ENCODE assay signal across 12 cellular contexts in genomic region chr7:73436031-73436929, GRCh38. TPM values are rescaled to one million over a fixed set of nuclear protein-coding genes. Genes with fewer than 3 reads are reported as not detected.
A peak's percentile ranks its signal among the peaks of the same experiment; 100 is the strongest.
DNase-seq lines count a peak whose midpoint lies in the region; ATAC-seq and TF ChIP-seq lines count a peak whose summit lies in the region.
"Had no signal": no experiment of that assay in that cellular context is flagged by ENCODE, and none has a peak within 500 bp of the region (broad histone marks: within the 10 kb centered on the region; RNA-seq: fewer than 3 reads in every experiment).

No MANE protein-coding gene starts in this region.

- no peak overlapping the region for H2AFZ ChIP-seq in GM23248

- H3K9me3 ChIP-seq in A673 (ENCODE audit: low read depth, low read length, poor library complexity, severe bottlenecking), result no peaks in the 10 kb centered on the region
- no peaks in the 10 kb centered on the region for H3K9me3 ChIP-seq in GM23248 (ENCODE audit: low read depth)
- H3K9me3 ChIP-seq in RWPE2 (ENCODE audit: severe bottlenecking), result no peaks in the 10 kb centered on the region
- H3K9me3 ChIP-seq in naive thymus-derived CD4-positive, alpha-beta T cell (ENCODE audit: control insufficient read depth in 2 of 3, low read length in 3 of 3), result no peaks in the 10 kb centered on the region

- H3K9ac ChIP-seq in GM23248, result no peak overlapping the region

- intact Hi-C loops in A673 (cut with micrococcal nuclease; ENCODE audit: unreplicated experiment), result no loop called here
- intact Hi-C loops in naive thymus-derived CD4-positive, alpha-beta T cell (cut with micrococcal nuclease), result loop anchor here in 1 of 2 donors (10.0 kb wide), 1 partner anchor 279 kb away; the partner anchor contains the start of gene STX1A

- BruUV-seq in A673 (replicated peaks; lab: Mats Ljungman, UMichigan), result no TSS peak

- H3K4me3 ChIP-seq in A673 (ENCODE audit: low read depth, low read length, poor library complexity, severe bottlenecking), result no peak overlapping the region
- H3K4me3 ChIP-seq in GM23248, result no peak overlapping the region
- H3K4me3 ChIP-seq in RWPE2 (ENCODE audit: severe bottlenecking), result no peak overlapping the region
- H3K4me3 ChIP-seq in naive thymus-derived CD4-positive, alpha-beta T cell (ENCODE audit: low read length), result no peak overlapping the region
- H3K4me3 ChIP-seq: upper lobe of left lung had no signal

- WGBS in GM23248 (ENCODE audit: low coverage in 1 of 2, low lambda C conversion rate in 2 of 2, missing lambda C conversion rate in 2 of 2), 2 experiments, result 29 to 32% methylated on average over 18 to 20 of the region's 20 CpGs

- H3K79me2 ChIP-seq in GM23248 (ENCODE audit: insufficient read depth), result no peaks in the 10 kb centered on the region

- H3K27ac ChIP-seq in A673 (ENCODE audit: low read depth, low read length, poor library complexity, severe bottlenecking), result no peak overlapping the region
- no peak overlapping the region for H3K27ac ChIP-seq in GM23248
- H3K27ac ChIP-seq in RWPE2 (ENCODE audit: poor library complexity, severe bottlenecking), result no peak overlapping the region
- H3K27ac ChIP-seq in naive thymus-derived CD4-positive, alpha-beta T cell (ENCODE audit: low read depth, low read length), result no peak overlapping the region
- H3K27ac ChIP-seq: upper lobe of left lung had no signal

- no peaks in the 10 kb centered on the region for H3K9me2 ChIP-seq in GM23248 (ENCODE audit: insufficient read depth)

- H3K27me3 ChIP-seq in A673 (replicated peaks; ENCODE audit: insufficient read depth, low read depth, low read length, poor library complexity), result no peaks in the 10 kb centered on the region
- H3K27me3 ChIP-seq in GM23248 (replicated peaks; ENCODE audit: insufficient read depth), result no peaks in the 10 kb centered on the region
- H3K27me3 ChIP-seq in RWPE2 (ENCODE audit: insufficient read depth, poor library complexity, severe bottlenecking), result no peaks in the 10 kb centered on the region
- H3K27me3 ChIP-seq in naive thymus-derived CD4-positive, alpha-beta T cell (ENCODE audit: control insufficient read depth in 2 of 2, insufficient read depth in 2 of 2, low read length in 2 of 2), result no peaks in the 10 kb centered on the region

- peak overlapping the region in 1 of 10 donors; percentile 51 for H3K4me3 Mint-ChIP-seq in naive thymus-derived CD4-positive, alpha-beta T cell
- H3K4me3 Mint-ChIP-seq: HFFc6 had no signal

- TF ChIP-seq CTCF in A673 (conservative IDR thresholded peaks at IDR 0.05; ENCODE audit: low read depth, low read length), result no peak
- TF ChIP-seq CTCF in RWPE2 (IDR thresholded peaks at IDR 0.05; ENCODE audit: poor library complexity, severe bottlenecking), result peak; percentile 17

- H3K4me1 ChIP-seq in A673 (ENCODE audit: insufficient read depth, low read length, poor library complexity, severe bottlenecking) (peaks cover 8% of the 10 kb centered on the region), GM23248 (ENCODE audit: insufficient read depth) (no peaks in the 10 kb centered on the region), RWPE2 (ENCODE audit: insufficient read depth, poor library complexity, severe bottlenecking) (no peaks in the 10 kb centered on the region)
- no peaks in the 10 kb centered on the region for H3K4me1 ChIP-seq in naive thymus-derived CD4-positive, alpha-beta T cell (ENCODE audit: control insufficient read depth in 2 of 2, insufficient read depth in 2 of 2, low read length in 2 of 2)

- H3K4me2 ChIP-seq in GM23248 (ENCODE audit: unreplicated experiment), result no peak overlapping the region

- CTCF ChIA-PET in A673 (lab: Charles Lee), result interaction anchor here (1.2 kb wide), 1 partner anchor 113 kb away, joined by 3 read pairs; no protein-coding TSS in a partner anchor
- CTCF ChIA-PET in naive thymus-derived CD4-positive, alpha-beta T cell (lab: Charles Lee), result no interaction called here

- POLR2A ChIA-PET in A673 (lab: Charles Lee; ENCODE audit: low non-redundant PET), result no interaction called here
- POLR2A ChIA-PET in naive thymus-derived CD4-positive, alpha-beta T cell (lab: Charles Lee), result no interaction called here

- in situ Hi-C loops in GM23248 (cut with MboI), result no loop called here

- H3K9me3 Mint-ChIP-seq in naive thymus-derived CD4-positive, alpha-beta T cell, result peaks cover 0 to 5% (median 0%) of the 10 kb centered on the region in 11 donors

- peaks cover 0 to 14% (median 6%) of the 10 kb centered on the region in 7 donors for H3K4me1 Mint-ChIP-seq in naive thymus-derived CD4-positive, alpha-beta T cell

- peak; percentile 52 for DNase-seq in A673 (ENCODE audit: low spot score)
- peak; percentile 32 for DNase-seq in GM23248
- DNase-seq in RWPE2 (ENCODE audit: low spot score), result no peak
- DNase-seq in myocyte (ENCODE audit: low read depth), result peak; percentile 81
- DNase-seq in naive thymus-derived CD4-positive, alpha-beta T cell, result no peak
- no peak for DNase-seq in DMS153 treated with DMSO at 0.1 percent for 48 hours (lab: John Stamatoyannopoulos, UW; ENCODE audit: unreplicated experiment)
- DNase-seq: HFFc6, left ventricle myocardium superior, T1000 had no signal

- 0 out of 2 replicates have a peak, but pooled peaks cover 10% of the 10 kb centered on the region for H3F3A ChIP-seq in GM23248 (ENCODE audit: insufficient read depth)

- no peak overlapping the region for H3K27ac Mint-ChIP-seq in naive thymus-derived CD4-positive, alpha-beta T cell
- H3K27ac Mint-ChIP-seq: HFFc6 had no signal

- H3K36me3 Mint-ChIP-seq in naive thymus-derived CD4-positive, alpha-beta T cell, result peaks cover 0 to 13% (median 1%) of the 10 kb centered on the region in 5 donors

- H3K27me3 Mint-ChIP-seq in naive thymus-derived CD4-positive, alpha-beta T cell, result peaks cover 0 to 4% (median 0%) of the 10 kb centered on the region in 5 donors

- H3K36me3 ChIP-seq in A673 (ENCODE audit: insufficient read depth, low read length, poor library complexity, severe bottlenecking), result peaks cover 21% of the 10 kb centered on the region
- H3K36me3 ChIP-seq in GM23248 (ENCODE audit: low read depth), result peaks cover 10% of the 10 kb centered on the region
- H3K36me3 ChIP-seq in RWPE2 (ENCODE audit: low read depth), result peaks cover 18% of the 10 kb centered on the region
- H3K36me3 ChIP-seq in naive thymus-derived CD4-positive, alpha-beta T cell (ENCODE audit: control insufficient read depth in 2 of 3, insufficient read depth in 3 of 3, low read length in 3 of 3), result peaks cover 3 to 5% (median 4%) of the 10 kb centered on the region in 3 experiments

- peak; percentile 6; the same call in 1 of the 3 replicates for ATAC-seq in RWPE2 (ENCODE audit: low read depth)
- ATAC-seq in HG03045 (IDR thresholded peaks at IDR 0.05; ENCODE audit: unreplicated experiment), result no peak
- no peak for ATAC-seq in naive thymus-derived CD4-positive, alpha-beta T cell
- no peak for ATAC-seq in HG02763 (IDR thresholded peaks at IDR 0.05; ENCODE audit: unreplicated experiment)
- ATAC-seq: left ventricle myocardium superior had no signal

- H4K20me1 ChIP-seq in GM23248 (ENCODE audit: insufficient read depth), result no peaks in the 10 kb centered on the region

RNA-seq across cellular contexts. Expression of gene FZD9, which starts 2.7 kb away (rescaled TPM):
- total RNA-seq in A673 (2021) (1.3 and 1.7 TPM in 2 replicates), myocyte (23.2 and 34.8 TPM in 2 replicates)
- total RNA-seq in GM23248 (2014; rRNA removed; shearing (Covaris generic)), result 0.32 TPM in 1 of 2 replicates, not detected in the other
- polyA plus RNA-seq in GM23248 (2016; fragmentation: Nextera tagmentation; extraction: Ambion mirVana), result 0.13 and 0.38 TPM in 2 replicates
- 3.4 TPM for polyA plus RNA-seq in myocyte (2012)
- total RNA-seq in naive thymus-derived CD4-positive, alpha-beta T cell, result under 1 TPM in 3 of 5 experiments, not detected in 2; 0.15 to 0.24 (median 0.22) TPM
- under 1 TPM; 0.07 to 0.18 TPM for polyA plus RNA-seq in naive thymus-derived CD4-positive, alpha-beta T cell

Comparison
In these comparisons a context has a peak if more than half of its experiments do, and no peak if none do; other contexts are left out.
1. DNase-seq: peak in A673 (single experiment), GM23248 (single experiment) and myocyte (single experiment); none in RWPE2 (single experiment), naive thymus-derived CD4-positive, alpha-beta T cell (0 of 9) and DMS153 treated with DMSO at 0.1 percent for 48 hours (single experiment).